ENCODE assay signal across 14 cellular contexts in the genomic region with DNA sequence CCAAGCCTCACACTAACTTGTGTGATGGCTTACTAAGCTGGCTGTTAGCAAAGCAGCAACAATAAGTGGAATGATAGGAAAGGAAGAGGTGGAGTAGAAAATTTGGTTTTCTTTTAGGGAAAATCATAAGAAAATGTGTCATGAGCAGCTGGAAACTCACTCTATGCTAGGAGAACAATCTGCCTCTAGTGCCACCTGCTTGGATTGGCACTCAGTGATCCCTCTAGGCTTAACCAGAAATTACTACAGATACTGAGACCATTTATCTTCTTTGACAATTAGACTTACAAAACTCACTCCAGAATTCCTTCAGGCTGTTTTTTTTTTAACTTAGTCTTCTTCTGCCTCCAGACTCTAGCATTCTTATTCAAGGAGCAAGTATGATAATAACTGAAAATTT.
DNase-seq lines count a peak whose midpoint lies in the region; ATAC-seq and TF ChIP-seq lines count a peak whose summit lies in the region.
"Had no signal": no experiment of that assay in that cellular context is flagged by ENCODE, and none has a peak within 500 bp of the region (broad histone marks: within the 10 kb centered on the region; RNA-seq: fewer than 3 reads in every experiment).

No MANE protein-coding gene starts in this region.

- H3K4me1 ChIP-seq in CD4-positive, CD25-positive, alpha-beta regulatory T cell (ENCODE audit: control insufficient read depth, insufficient read depth, low read length, poor library complexity, severe bottlenecking), result peaks cover 18% of the 10 kb centered on the region

- no peaks in the 10 kb centered on the region for H3K27me3 ChIP-seq in CD4-positive, CD25-positive, alpha-beta regulatory T cell (ENCODE audit: control insufficient read depth, insufficient read depth, low read length)
- H3K27me3 ChIP-seq in dorsolateral prefrontal cortex, result no peaks in the 10 kb centered on the region
- H3K27me3 ChIP-seq: Peyer's patch had no signal

- peaks cover 4 to 34% (median 29%) of the 10 kb centered on the region in 4 donors for H3K4me1 Mint-ChIP-seq in CD4-positive, CD25-positive, alpha-beta regulatory T cell
- H3K4me1 Mint-ChIP-seq in natural killer cell, result peaks cover 15 to 20% of the 10 kb centered on the region in 2 donors

- no peaks in the 10 kb centered on the region for H3K9me3 Mint-ChIP-seq in CD4-positive, CD25-positive, alpha-beta regulatory T cell
- no peaks in the 10 kb centered on the region for H3K9me3 Mint-ChIP-seq in natural killer cell

- no peak overlapping the region for H3K27ac ChIP-seq in CD4-positive, CD25-positive, alpha-beta regulatory T cell (ENCODE audit: insufficient read depth, low read length, poor library complexity, severe bottlenecking)
- H3K27ac ChIP-seq in dorsolateral prefrontal cortex, result peak overlapping the region in 38 of 59 donors; percentile 7 to 76 (median 42)
- H3K27ac ChIP-seq: Peyer's patch had no signal

- intact Hi-C loops in dorsolateral prefrontal cortex (cut with DNase I), result no loop called here
- intact Hi-C loops in natural killer cell (cut with micrococcal nuclease), result no loop called here
- intact Hi-C loops in left ventricle myocardium superior (cut with micrococcal nuclease), result no loop called here

- no peak for ATAC-seq in CD4-positive, CD25-positive, alpha-beta regulatory T cell (ENCODE audit: low read depth in 2 of 2)
- ATAC-seq in natural killer cell (no peak), left ventricle myocardium superior (no peak), HG02970 (IDR thresholded peaks at IDR 0.05; ENCODE audit: low FRiP score, unreplicated experiment) (no peak), HG03457 (IDR thresholded peaks at IDR 0.05; ENCODE audit: unreplicated experiment) (no peak)

- H3K4me3 Mint-ChIP-seq in CD4-positive, CD25-positive, alpha-beta regulatory T cell, result no peak overlapping the region
- peak overlapping the region; percentile 41 for H3K4me3 Mint-ChIP-seq in natural killer cell

- DNase-seq in CD4-positive, CD25-positive, alpha-beta regulatory T cell, result no peak
- DNase-seq in G401 (ENCODE audit: low spot score) (peak; percentile 14), dorsolateral prefrontal cortex (no peak), natural killer cell (no peak), left ventricle myocardium superior (no peak)
- DNase-seq: AML-193, IMR-90, Kasumi-1, NCI-H2029 treated with DMSO at 0.1 percent for 48 hours, NCI-H524, Peyer's patch, SHP77 had no signal

- H3K36me3 Mint-ChIP-seq in CD4-positive, CD25-positive, alpha-beta regulatory T cell, result no peaks in the 10 kb centered on the region
- no peaks in the 10 kb centered on the region for H3K36me3 Mint-ChIP-seq in natural killer cell

- TF ChIP-seq CTCF in dorsolateral prefrontal cortex (IDR thresholded peaks at IDR 0.05 in 54 of 56, conservative IDR thresholded peaks at IDR 0.05 in 2 of 56; ENCODE audit: low read depth in 1 of 56, partially characterized antibody in 56 of 56), result no peak
- no peak for TF ChIP-seq CTCF in natural killer cell (IDR thresholded peaks at IDR 0.05)

- no peaks in the 10 kb centered on the region for H3K9me3 ChIP-seq in CD4-positive, CD25-positive, alpha-beta regulatory T cell (ENCODE audit: control insufficient read depth in 2 of 2, low read length in 2 of 2)
- H3K9me3 ChIP-seq: Peyer's patch had no signal

- H3K27ac Mint-ChIP-seq in CD4-positive, CD25-positive, alpha-beta regulatory T cell, result peak overlapping the region in 2 of 3 donors; percentile 33 to 62
- peak overlapping the region; percentile 8 to 65 for H3K27ac Mint-ChIP-seq in natural killer cell

- peaks cover 8% of the 10 kb centered on the region for H3K27me3 Mint-ChIP-seq in CD4-positive, CD25-positive, alpha-beta regulatory T cell
- peaks cover 0 to 3% of the 10 kb centered on the region in 2 donors for H3K27me3 Mint-ChIP-seq in natural killer cell (ENCODE audit: low read depth in 2 of 2)

- no peak overlapping the region for H3K4me3 ChIP-seq in CD4-positive, CD25-positive, alpha-beta regulatory T cell (ENCODE audit: low read depth, low read length)
- H3K4me3 ChIP-seq in dorsolateral prefrontal cortex, result no peak overlapping the region
- H3K4me3 ChIP-seq: Peyer's patch had no signal

- in situ Hi-C loops in G401 (cut with HindIII; ENCODE audit: low sequenced_read_pairs), result no loop called here

- H3K36me3 ChIP-seq in CD4-positive, CD25-positive, alpha-beta regulatory T cell (ENCODE audit: control insufficient read depth, insufficient read depth, low read length), result no peaks in the 10 kb centered on the region
- H3K36me3 ChIP-seq: Peyer's patch had no signal
